Comparison of ENCODE assay signal across 8 cellular contexts in the genomic region with DNA sequence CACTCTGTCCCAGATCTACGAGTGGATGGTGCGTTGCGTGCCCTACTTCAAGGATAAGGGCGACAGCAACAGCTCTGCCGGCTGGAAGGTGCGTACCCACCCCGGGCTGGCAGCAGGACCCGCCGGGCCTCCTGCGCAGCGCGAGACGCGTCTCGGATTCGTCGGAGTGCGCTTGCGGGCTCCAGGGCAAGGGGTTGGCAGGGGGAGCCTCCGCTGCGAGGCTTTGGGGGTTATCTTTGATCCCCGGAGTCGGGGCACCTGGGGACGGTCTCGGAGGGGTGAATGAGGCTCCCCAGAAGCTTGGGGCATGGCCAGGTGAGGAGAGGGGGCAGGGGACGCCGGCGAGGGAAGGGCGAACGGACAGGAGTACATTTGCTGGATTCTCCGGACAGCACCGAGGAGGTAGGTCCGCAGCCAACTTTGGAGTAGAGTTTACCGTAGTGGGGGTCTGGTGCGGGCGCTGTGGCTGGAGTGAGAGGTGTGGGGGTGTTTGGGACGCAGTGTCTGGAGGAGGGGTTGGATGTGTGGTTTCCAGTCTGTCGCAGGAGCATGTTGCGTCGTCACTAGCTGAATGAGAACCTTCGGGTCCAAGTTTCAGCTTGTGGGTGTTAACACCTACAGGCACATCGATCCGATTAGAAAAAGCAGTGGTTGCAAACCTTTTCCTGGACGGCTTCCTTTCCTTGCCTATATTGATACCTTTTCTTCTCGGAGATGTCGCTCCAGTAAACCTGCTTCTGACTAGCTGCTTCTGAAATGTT. TPM values are rescaled to one million over a fixed set of nuclear protein-coding genes. Genes with fewer than 3 reads are reported as not detected.
DNase-seq lines count a peak whose midpoint lies in the region; ATAC-seq, FAIRE-seq and TF ChIP-seq lines count a peak whose summit lies in the region.

No MANE protein-coding gene starts in this region.

- H3K9me3 ChIP-seq in adrenal gland (replicated peaks in 1 of 3) = no peaks in the 10 kb centered on the region
- no peaks in the 10 kb centered on the region for H3K9me3 ChIP-seq in iPS-18a (ENCODE audit: control insufficient read depth, low read depth, low read length)
- H3K9me3 ChIP-seq in small intestine (ENCODE audit: control insufficient read depth, low read depth) = no peaks in the 10 kb centered on the region

- intact Hi-C loops in adrenal gland (cut with DNase I) = no loop called here

- peaks cover 20 to 43% of the 10 kb centered on the region in 2 donors for H3K4me1 ChIP-seq in adrenal gland (replicated peaks in 1 of 2)
- H3K4me1 ChIP-seq in iPS-18a (ENCODE audit: control insufficient read depth, low read depth, low read length) = peaks cover 23% of the 10 kb centered on the region
- peaks cover 7 to 20% of the 10 kb centered on the region in 2 donors for H3K4me1 ChIP-seq in small intestine (ENCODE audit: control insufficient read depth in 2 of 2, insufficient read depth in 1 of 2, low read depth in 1 of 2, low read length in 1 of 2)

- H3K27ac ChIP-seq in HL-60 (replicated peaks) (peak overlapping the region; percentile 53), adrenal gland (peak overlapping the region in 4 of 5 donors; percentile 51 to 100 (median 100)), iPS-18a (ENCODE audit: low read length) (no peak overlapping the region), small intestine (ENCODE audit: low read depth in 1 of 2, low read length in 1 of 2) (peak overlapping the region; percentile 92 to 94)

- TF ChIP-seq CTCF in AG09309 (IDR thresholded peaks at IDR 0.05; ENCODE audit: control insufficient read depth, insufficient read depth, low read depth, low read length, missing control alignments) (no peak), HL-60 (IDR thresholded peaks at IDR 0.05; ENCODE audit: insufficient read depth, low read length) (no peak), adrenal gland (IDR thresholded peaks at IDR 0.05) (no peak)

- FAIRE-seq in small intestine (lab: Jason Lieb, UNC) (no peak), frontal cortex (lab: Jason Lieb, UNC) (no peak)

- no peak for ATAC-seq in activated CD4-positive, CD25-positive, alpha-beta regulatory T cell treated with anti-CD3 and anti-CD28 coated beads, Interleukin-2, amount 50 U/mL, for 24 hours

- no peak for TF ChIP-seq POLR2A in adrenal gland (IDR thresholded peaks at IDR 0.05)

- no peaks in the 10 kb centered on the region for H3K27me3 ChIP-seq in HL-60 (ENCODE audit: insufficient read depth, poor library complexity, severe bottlenecking)
- H3K27me3 ChIP-seq in adrenal gland = no peaks in the 10 kb centered on the region
- H3K27me3 ChIP-seq in iPS-18a (ENCODE audit: control insufficient read depth, insufficient read depth, low read length) = peaks cover 47% of the 10 kb centered on the region
- H3K27me3 ChIP-seq in small intestine (ENCODE audit: control insufficient read depth in 2 of 2, insufficient read depth in 2 of 2, low read length in 2 of 2) = no peaks in the 10 kb centered on the region

- DNase-seq in AG09309 (ENCODE audit: low read depth) (no peak), HL-60 (ENCODE audit: low read depth in 1 of 2, low spot score in 1 of 2) (peak in 1 of 2 experiments; percentile 12), adrenal gland (peak in 5 of 7 donors; percentile 22 to 64 (median 42)), small intestine (peak; percentile 78), KG1 (lab: John Stamatoyannopoulos, UW) (no peak), frontal cortex (ENCODE audit: low spot score in 2 of 2) (no peak)

- H3K9ac ChIP-seq in iPS-18a (ENCODE audit: low read length) = peak overlapping the region; percentile 61

- peak overlapping the region; percentile 97 for H3K4me3 ChIP-seq in AG09309 (ENCODE audit: control insufficient read depth, low read depth, low read length)
- H3K4me3 ChIP-seq in HL-60 (replicated peaks; ENCODE audit: insufficient read depth, low read length) = no peak overlapping the region; the same call in 1 of the 2 replicates
- peak overlapping the region; percentile 11 to 93 (median 20) for H3K4me3 ChIP-seq in adrenal gland
- H3K4me3 ChIP-seq in iPS-18a (ENCODE audit: low read length) = peak overlapping the region; percentile 97
- peak overlapping the region; percentile 60 to 75 for H3K4me3 ChIP-seq in small intestine (ENCODE audit: low read depth in 1 of 2, low read length in 2 of 2)

- 46 to 66% (median 53%) methylated on average over 35 to 46 of the region's 46 CpGs for WGBS in adrenal gland, 4 donors
- WGBS in small intestine, 3 donors = 12 to 26% (median 24%) methylated on average over 46 of the region's 46 CpGs

- H3K36me3 ChIP-seq in adrenal gland (replicated peaks in 1 of 2) (peaks cover 0 to 3% of the 10 kb centered on the region in 2 donors), iPS-18a (ENCODE audit: control insufficient read depth, low read depth, low read length) (no peaks in the 10 kb centered on the region), small intestine (ENCODE audit: control insufficient read depth in 2 of 2, insufficient read depth in 2 of 2, low read length in 2 of 2) (no peaks in the 10 kb centered on the region)

RNA-seq across cellular contexts. Expression of gene FOXO3, which starts 1.2 kb away (rescaled TPM):
- total RNA-seq in adrenal gland (10 to 100 TPM; 18.3 to 38.7 (median 31.0) TPM), frontal cortex (40.4 TPM)
- polyA plus RNA-seq in adrenal gland (10 to 100 TPM in 2 of 3 donors, 1 to 10 TPM in 1; 8.3 to 13.5 (median 11.7) TPM), small intestine (10 to 100 TPM in 2 of 3 donors, 1 to 10 TPM in 1; 8.7 to 16.8 (median 11.9) TPM)

Comparison
In these comparisons a context has a peak if more than half of its experiments do, and no peak if none do; other contexts are left out.
1. DNase-seq: peak in adrenal gland (5 of 7) and small intestine (single experiment); none in AG09309 (single experiment), KG1 (single experiment) and frontal cortex (0 of 2).